3 cellular contexts compared by ENCODE assay signal in the genomic region with DNA sequence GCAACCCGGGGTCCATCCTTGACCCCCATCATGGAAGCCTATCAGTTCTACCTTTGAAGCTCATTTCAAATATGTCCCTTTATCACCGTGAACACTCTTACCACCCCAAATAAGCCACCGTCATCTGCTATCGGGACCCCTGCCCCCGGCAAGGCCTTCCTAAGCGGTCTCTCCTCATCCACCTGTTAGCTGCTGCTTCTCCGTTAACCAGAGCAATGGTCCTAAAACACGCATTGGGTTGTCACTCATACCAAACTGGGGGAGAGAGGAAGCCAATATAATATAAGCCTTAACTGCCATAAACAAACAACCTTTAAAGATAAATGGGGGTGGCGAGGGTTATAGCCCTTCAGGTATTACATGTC.
TF ChIP-seq lines count a peak whose summit lies in the region.

No MANE protein-coding gene starts in this region.

TF ChIP-seq in SK-N-SH, 30 proteins besides CTCF, POLR2A, EP300 and RAD21:
- TF ChIP-seq RXRA (IDR thresholded peaks at IDR 0.05; ENCODE audit: borderline replicate concordance, low read depth) = no peak
- no peak for TF ChIP-seq RFX5 (IDR thresholded peaks at IDR 0.05; ENCODE audit: low read length)
- no peak for TF ChIP-seq SIN3A (IDR thresholded peaks at IDR 0.05; ENCODE audit: borderline replicate concordance, low read depth, low read length)
- no peak for TF ChIP-seq FOXJ3 (CRISPR knock-in tag; IDR thresholded peaks at IDR 0.05)
- TF ChIP-seq GATA2 (CRISPR knock-in tag; IDR thresholded peaks at IDR 0.05) = no peak
- TF ChIP-seq USF2 (IDR thresholded peaks at IDR 0.05; ENCODE audit: borderline replicate concordance, low read depth, low read length) = no peak
- TF ChIP-seq TEAD4 (IDR thresholded peaks at IDR 0.05; ENCODE audit: borderline replicate concordance, insufficient read depth) = no peak
- no peak for TF ChIP-seq FOXM1 (IDR thresholded peaks at IDR 0.05; ENCODE audit: low read depth)
- no peak for TF ChIP-seq ELF1 (IDR thresholded peaks at IDR 0.05)
- no peak for TF ChIP-seq MEF2A (IDR thresholded peaks at IDR 0.05; ENCODE audit: borderline replicate concordance, low read depth)
- TF ChIP-seq POLR2AphosphoS5 (IDR thresholded peaks at IDR 0.05; ENCODE audit: low read depth, low read length) = no peak
- TF ChIP-seq, protein P1, sequence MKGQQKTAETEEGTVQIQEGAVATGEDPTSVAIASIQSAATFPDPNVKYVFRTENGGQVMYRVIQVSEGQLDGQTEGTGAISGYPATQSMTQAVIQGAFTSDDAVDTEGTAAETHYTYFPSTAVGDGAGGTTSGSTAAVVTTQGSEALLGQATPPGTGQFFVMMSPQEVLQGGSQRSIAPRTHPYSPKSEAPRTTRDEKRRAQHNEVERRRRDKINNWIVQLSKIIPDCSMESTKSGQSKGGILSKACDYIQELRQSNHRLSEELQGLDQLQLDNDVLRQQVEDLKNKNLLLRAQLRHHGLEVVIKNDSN (IDR thresholded peaks at IDR 0.05; ENCODE audit: borderline replicate concordance, low read depth) = no peak
- no peak for TF ChIP-seq TAF1 (IDR thresholded peaks at IDR 0.05; ENCODE audit: borderline replicate concordance, low read depth, low read length)
- no peak for TF ChIP-seq RCOR1 (IDR thresholded peaks at IDR 0.05; ENCODE audit: low read length)
- TF ChIP-seq, protein P2, sequence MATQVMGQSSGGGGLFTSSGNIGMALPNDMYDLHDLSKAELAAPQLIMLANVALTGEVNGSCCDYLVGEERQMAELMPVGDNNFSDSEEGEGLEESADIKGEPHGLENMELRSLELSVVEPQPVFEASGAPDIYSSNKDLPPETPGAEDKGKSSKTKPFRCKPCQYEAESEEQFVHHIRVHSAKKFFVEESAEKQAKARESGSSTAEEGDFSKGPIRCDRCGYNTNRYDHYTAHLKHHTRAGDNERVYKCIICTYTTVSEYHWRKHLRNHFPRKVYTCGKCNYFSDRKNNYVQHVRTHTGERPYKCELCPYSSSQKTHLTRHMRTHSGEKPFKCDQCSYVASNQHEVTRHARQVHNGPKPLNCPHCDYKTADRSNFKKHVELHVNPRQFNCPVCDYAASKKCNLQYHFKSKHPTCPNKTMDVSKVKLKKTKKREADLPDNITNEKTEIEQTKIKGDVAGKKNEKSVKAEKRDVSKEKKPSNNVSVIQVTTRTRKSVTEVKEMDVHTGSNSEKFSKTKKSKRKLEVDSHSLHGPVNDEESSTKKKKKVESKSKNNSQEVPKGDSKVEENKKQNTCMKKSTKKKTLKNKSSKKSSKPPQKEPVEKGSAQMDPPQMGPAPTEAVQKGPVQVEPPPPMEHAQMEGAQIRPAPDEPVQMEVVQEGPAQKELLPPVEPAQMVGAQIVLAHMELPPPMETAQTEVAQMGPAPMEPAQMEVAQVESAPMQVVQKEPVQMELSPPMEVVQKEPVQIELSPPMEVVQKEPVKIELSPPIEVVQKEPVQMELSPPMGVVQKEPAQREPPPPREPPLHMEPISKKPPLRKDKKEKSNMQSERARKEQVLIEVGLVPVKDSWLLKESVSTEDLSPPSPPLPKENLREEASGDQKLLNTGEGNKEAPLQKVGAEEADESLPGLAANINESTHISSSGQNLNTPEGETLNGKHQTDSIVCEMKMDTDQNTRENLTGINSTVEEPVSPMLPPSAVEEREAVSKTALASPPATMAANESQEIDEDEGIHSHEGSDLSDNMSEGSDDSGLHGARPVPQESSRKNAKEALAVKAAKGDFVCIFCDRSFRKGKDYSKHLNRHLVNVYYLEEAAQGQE (IDR thresholded peaks at IDR 0.05; ENCODE audit: low read depth, low read length) = no peak
TF ChIP-seq in SK-N-SH: peak in this region for 0.

TF ChIP-seq in SK-N-SH treated with all-trans-retinoic acid at 6 μM for 48 hours, 23 proteins besides CTCF, POLR2A, EP300 and RAD21:
- TF ChIP-seq ZC3H10 (CRISPR knock-in tag; IDR thresholded peaks at IDR 0.05) (no peak), TOX (CRISPR knock-in tag; IDR thresholded peaks at IDR 0.05; ENCODE audit: borderline replicate concordance) (no peak), GLIS3 (CRISPR knock-in tag; IDR thresholded peaks at IDR 0.05) (no peak), BACH2 (CRISPR knock-in tag; IDR thresholded peaks at IDR 0.05; ENCODE audit: borderline replicate concordance) (no peak)

TF ChIP-seq in HepG2, 621 proteins besides CTCF, POLR2A, EP300 and RAD21:
- TF ChIP-seq NFIC (IDR thresholded peaks at IDR 0.05; ENCODE audit: low read length) (no peak), ZNF317 (CRISPR knock-in tag; IDR thresholded peaks at IDR 0.05) (no peak), ZNF772 (CRISPR knock-in tag; IDR thresholded peaks at IDR 0.05) (peak; percentile 4; the same call in 1 of the 2 replicates), ZNF674 (CRISPR knock-in tag; IDR thresholded peaks at IDR 0.05; ENCODE audit: low read depth) (peak; percentile 75; the same call in 1 of the 2 replicates), FOXK2 (IDR thresholded peaks at IDR 0.05) (no peak), SIN3A (IDR thresholded peaks at IDR 0.05; ENCODE audit: borderline replicate concordance, low read depth, low read length) (0 out of 2 replicates have a peak, but pooled peaks have one; percentile 4), GTF3A (CRISPR knock-in tag; conservative IDR thresholded peaks at IDR 0.05) (0 out of 2 replicates have a peak, but pooled peaks have one; percentile 3), POGK (CRISPR knock-in tag; conservative IDR thresholded peaks at IDR 0.05) (no peak)
- TF ChIP-seq, protein P3, sequence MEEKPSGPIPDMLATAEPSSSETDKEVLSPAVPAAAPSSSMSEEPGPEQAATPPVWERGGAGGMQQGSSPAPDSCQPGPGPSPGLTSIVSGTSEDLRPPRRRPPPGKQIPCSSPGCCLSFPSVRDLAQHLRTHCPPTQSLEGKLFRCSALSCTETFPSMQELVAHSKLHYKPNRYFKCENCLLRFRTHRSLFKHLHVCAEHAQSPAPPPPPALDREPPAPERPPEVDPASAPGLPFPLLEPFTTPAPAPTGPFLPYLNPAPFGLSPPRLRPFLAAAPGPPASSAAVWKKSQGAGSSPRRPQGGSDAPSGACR (CRISPR knock-in tag; IDR thresholded peaks at IDR 0.05) = 0 out of 2 replicates have a peak, but pooled peaks have one; percentile 62
